ENCODE assay signal across 8 cellular contexts in genomic region chr4:167622481-167623240, GRCh38.
DNase-seq lines count a peak whose midpoint lies in the region; ATAC-seq and TF ChIP-seq lines count a peak whose summit lies in the region.

No MANE protein-coding gene starts in this region.

- H3K9me3 ChIP-seq in Peyer's patch (no peaks in the 10 kb centered on the region), mammary epithelial cell (replicated peaks; ENCODE audit: insufficient read depth, low read length) (no peaks in the 10 kb centered on the region)

- intact Hi-C loops in mammary epithelial cell (cut with micrococcal nuclease) = loop anchor here (1.0 to 10.0 kb wide), 5 partner anchors 24 to 601 kb away; no protein-coding TSS in a partner anchor

- no peaks in the 10 kb centered on the region for H4K20me1 ChIP-seq in mammary epithelial cell (ENCODE audit: insufficient read depth, low read length)

- no peak for TF ChIP-seq POLR2A in Peyer's patch (IDR thresholded peaks at IDR 0.05)

- CTCF ChIA-PET in mammary epithelial cell (lab: Charles Lee; ENCODE audit: low non-redundant PET) = interaction anchor here (0.5 to 0.6 kb wide), 2 partner anchors 36 to 191 kb away, joined by 3 read pairs; no protein-coding TSS in a partner anchor

- H3K4me1 Mint-ChIP-seq in stimulated activated effector memory CD8-positive, alpha-beta T cell treated with anti-CD3 and anti-CD28 coated beads, Interleukin-12 subunit alpha, Interleukin-12 subunit beta, amount 100 ng/mL, for 72 hours = no peaks in the 10 kb centered on the region

- H3K4me3 ChIP-seq in Peyer's patch = no peak overlapping the region
- H3K4me3 ChIP-seq in mammary epithelial cell (replicated peaks in 1 of 3; ENCODE audit: insufficient read depth in 1 of 3, low read depth in 2 of 3, low read length in 3 of 3) = no peak overlapping the region
- no peak overlapping the region for H3K4me3 ChIP-seq in kidney epithelial cell (ENCODE audit: low read depth, low read length)

- no peak overlapping the region for H2AFZ ChIP-seq in mammary epithelial cell (ENCODE audit: low read depth, low read length)

- H3K36me3 ChIP-seq in Peyer's patch (no peaks in the 10 kb centered on the region), mammary epithelial cell (ENCODE audit: insufficient read depth, low read length) (no peaks in the 10 kb centered on the region), kidney epithelial cell (ENCODE audit: control insufficient read depth, insufficient read depth, low read length) (no peaks in the 10 kb centered on the region)

- H3K27me3 ChIP-seq in Peyer's patch (no peaks in the 10 kb centered on the region), mammary epithelial cell (ENCODE audit: insufficient read depth, low read length) (no peaks in the 10 kb centered on the region), kidney epithelial cell (ENCODE audit: control insufficient read depth, insufficient read depth, low read length) (no peaks in the 10 kb centered on the region)

- no peak overlapping the region for H3K27ac ChIP-seq in Peyer's patch
- H3K27ac ChIP-seq in mammary epithelial cell (ENCODE audit: insufficient read depth, low read depth, low read length) = no peak overlapping the region

- ATAC-seq in GM19455 (IDR thresholded peaks at IDR 0.05; ENCODE audit: unreplicated experiment) (peak; percentile 98), HG03342 (IDR thresholded peaks at IDR 0.05; ENCODE audit: unreplicated experiment) (peak; percentile 99)
- ATAC-seq in stimulated activated effector memory CD8-positive, alpha-beta T cell treated with anti-CD3 and anti-CD28 coated beads, Interleukin-12 subunit alpha, Interleukin-12 subunit beta, amount 100 ng/mL, for 72 hours = peak; percentile 36

- H3K79me2 ChIP-seq in mammary epithelial cell (ENCODE audit: insufficient read depth, low read length) = no peaks in the 10 kb centered on the region

- peaks cover 12% of the 10 kb centered on the region for H3K9me3 Mint-ChIP-seq in stimulated activated effector memory CD8-positive, alpha-beta T cell treated with anti-CD3 and anti-CD28 coated beads, Interleukin-12 subunit alpha, Interleukin-12 subunit beta, amount 100 ng/mL, for 72 hours

- TF ChIP-seq CTCF in Peyer's patch (IDR thresholded peaks at IDR 0.05) = peak in 4 of 6 experiments; percentile 18 to 33 (median 26)
- peak; percentile 83 to 95 for TF ChIP-seq CTCF in mammary epithelial cell (conservative IDR thresholded peaks at IDR 0.05 in 1 of 2, IDR thresholded peaks at IDR 0.05 in 1 of 2; ENCODE audit: extremely low read depth in 1 of 2, insufficient read depth in 1 of 2, low read depth in 1 of 2, low read length in 2 of 2)
- peak; percentile 97 for TF ChIP-seq CTCF in kidney epithelial cell (IDR thresholded peaks at IDR 0.05; ENCODE audit: insufficient read depth, low read length, poor library complexity, severe bottlenecking)

- no peak overlapping the region for H3K4me2 ChIP-seq in mammary epithelial cell (ENCODE audit: insufficient read depth, low read depth, low read length)

- dilution Hi-C loops in mammary epithelial cell (cut with HindIII; ENCODE audit: low sequenced_read_pairs) = no loop called here

- DNase-seq in NCI-H146 (lab: John Stamatoyannopoulos, UW) (peak; percentile 6), NCI-H146 treated with DMSO at 0.1 percent for 48 hours (lab: John Stamatoyannopoulos, UW; ENCODE audit: unreplicated experiment) (no peak), Peyer's patch (peak in 2 of 3 donors; percentile 43 to 51), mammary epithelial cell (peak; percentile 34), kidney epithelial cell (ENCODE audit: low read depth) (no peak)
- DNase-seq in stimulated activated effector memory CD8-positive, alpha-beta T cell treated with anti-CD3 and anti-CD28 coated beads, Interleukin-12 subunit alpha, Interleukin-12 subunit beta, amount 100 ng/mL, for 72 hours (ENCODE audit: low spot score in 2 of 2) = peak in 1 of 2 donors; percentile 51

- no peaks in the 10 kb centered on the region for H3K36me3 Mint-ChIP-seq in stimulated activated effector memory CD8-positive, alpha-beta T cell treated with anti-CD3 and anti-CD28 coated beads, Interleukin-12 subunit alpha, Interleukin-12 subunit beta, amount 100 ng/mL, for 72 hours

- no peaks in the 10 kb centered on the region for H3K4me1 ChIP-seq in Peyer's patch
- H3K4me1 ChIP-seq in mammary epithelial cell (ENCODE audit: insufficient read depth, low read length) = no peaks in the 10 kb centered on the region

- H3K4me3 Mint-ChIP-seq in stimulated activated effector memory CD8-positive, alpha-beta T cell treated with anti-CD3 and anti-CD28 coated beads, Interleukin-12 subunit alpha, Interleukin-12 subunit beta, amount 100 ng/mL, for 72 hours = no peak overlapping the region

- 47% methylated on average over 8 of the region's 10 CpGs for WGBS in mammary epithelial cell (ENCODE audit: low coverage, missing lambda C conversion rate)

- no peak overlapping the region for H3K27ac Mint-ChIP-seq in stimulated activated effector memory CD8-positive, alpha-beta T cell treated with anti-CD3 and anti-CD28 coated beads, Interleukin-12 subunit alpha, Interleukin-12 subunit beta, amount 100 ng/mL, for 72 hours

- BruUV-seq in mammary epithelial cell (replicated peaks; lab: Mats Ljungman, UMichigan) = no TSS peak

- in situ Hi-C loops in mammary epithelial cell (cut with MboI; ENCODE audit: low sequenced_read_pairs in 2 of 2) = loop anchor here in 1 of 2 donors (25.0 kb wide), 1 partner anchor 610 kb away; no protein-coding TSS in a partner anchor

- no peak overlapping the region for H3K9ac ChIP-seq in mammary epithelial cell (ENCODE audit: insufficient read depth, low read length)

Comparison
In these comparisons a context has a peak if more than half of its experiments do, and no peak if none do; other contexts are left out.
1. DNase-seq: peak in NCI-H146 (single experiment), Peyer's patch (2 of 3) and mammary epithelial cell (single experiment); none in NCI-H146 treated with DMSO at 0.1 percent for 48 hours (single experiment) and kidney epithelial cell (single experiment).
2. ATAC-seq: peak in every context shown above with its lines; median percentile 99 in HG03342; 98 in GM19455; 36 in stimulated activated effector memory CD8-positive, alpha-beta T cell treated with anti-CD3 and anti-CD28 coated beads, Interleukin-12 subunit alpha, Interleukin-12 subunit beta, amount 100 ng/mL, for 72 hours.
3. CTCF ChIP-seq: peak in every context shown above with its lines; median percentile 97 in kidney epithelial cell; 89 in mammary epithelial cell; 26 in Peyer's patch.